ENCODE assay signal across 26 cellular contexts in genomic region chr13:86840250-86841191, GRCh38.
DNase-seq lines count a peak whose midpoint lies in the region; ATAC-seq, FAIRE-seq and TF ChIP-seq lines count a peak whose summit lies in the region.
"Had no signal": no experiment of that assay in that cellular context is flagged by ENCODE, and none has a peak within 500 bp of the region (broad histone marks: within the 10 kb centered on the region; RNA-seq: fewer than 3 reads in every experiment).

No MANE protein-coding gene starts in this region.

- H3K4me3 ChIP-seq in mucosa of descending colon: no peak overlapping the region
- H3K4me3 ChIP-seq: HAP-1, SJSA1 had no signal

- peaks cover 8% of the 10 kb centered on the region for H3K9me3 ChIP-seq in mucosa of descending colon
- H3K9me3 ChIP-seq: HAP-1, SJSA1 had no signal

- H3K27ac Mint-ChIP-seq in stimulated activated memory B cell treated with anti-CD40 and anti-IgM and Interleukin-4, amounts not matched to agents 10 μg/mL and 1 μg/mL and 100 μg/mL, for 72 hours: no peak overlapping the region
- H3K27ac Mint-ChIP-seq: B cell; CD8-positive, alpha-beta T cell; HFFc6 had no signal

- intact Hi-C loops in Right ventricle myocardium inferior (cut with DNase I): no loop called here
- intact Hi-C loops in left ventricle myocardium superior (cut with micrococcal nuclease): no loop called here
- intact Hi-C loops in mucosa of descending colon (cut with DNase I, micrococcal nuclease): no loop called here

- ATAC-seq in Right ventricle myocardium inferior (peak; percentile 13), left ventricle myocardium superior (no peak), mucosa of descending colon (peak; percentile 13)
- peak; percentile 36 for ATAC-seq in stimulated activated memory B cell treated with anti-CD40 and anti-IgM and Interleukin-4, amounts not matched to agents 10 μg/mL and 1 μg/mL and 100 μg/mL, for 72 hours
- ATAC-seq: CD8-positive, alpha-beta T cell; PC-3 had no signal

- H3K9me3 Mint-ChIP-seq in stimulated activated memory B cell treated with anti-CD40 and anti-IgM and Interleukin-4, amounts not matched to agents 10 μg/mL and 1 μg/mL and 100 μg/mL, for 72 hours: peaks cover 6% of the 10 kb centered on the region

- no peak for FAIRE-seq in frontal cortex (lab: Jason Lieb, UNC)
- FAIRE-seq: GM12891 had no signal

- H3K27me3 Mint-ChIP-seq in stimulated activated memory B cell treated with anti-CD40 and anti-IgM and Interleukin-4, amounts not matched to agents 10 μg/mL and 1 μg/mL and 100 μg/mL, for 72 hours: no peaks in the 10 kb centered on the region
- H3K27me3 Mint-ChIP-seq: B cell had no signal

- H3K4me1 ChIP-seq in mucosa of descending colon (ENCODE audit: low read depth): no peaks in the 10 kb centered on the region
- H3K4me1 ChIP-seq: HAP-1, SJSA1 had no signal

- H3K36me3 ChIP-seq in mucosa of descending colon (ENCODE audit: low read depth): no peaks in the 10 kb centered on the region
- H3K36me3 ChIP-seq: HAP-1, SJSA1 had no signal

- no peaks in the 10 kb centered on the region for H3K4me1 Mint-ChIP-seq in stimulated activated memory B cell treated with anti-CD40 and anti-IgM and Interleukin-4, amounts not matched to agents 10 μg/mL and 1 μg/mL and 100 μg/mL, for 72 hours
- H3K4me1 Mint-ChIP-seq: B cell had no signal

- DNase-seq in Right ventricle myocardium inferior (ENCODE audit: missing footprints): peak; percentile 46
- no peak for DNase-seq in left ventricle myocardium superior
- DNase-seq in mucosa of descending colon: no peak
- DNase-seq in HUDEP-2 (lab: John Stamatoyannopoulos, UW; ENCODE audit: unreplicated experiment in 76 of 76): no peak
- DNase-seq in DMS53 (lab: John Stamatoyannopoulos, UW): no peak
- no peak for DNase-seq in frontal cortex (ENCODE audit: low spot score in 2 of 2)
- no peak for DNase-seq in DMS 273 treated with DMSO at 0.1 percent for 48 hours (lab: John Stamatoyannopoulos, UW)
- DNase-seq: DMS79 treated with DMSO at 0.1 percent for 48 hours, GF-D8, HFFc6, Karpas-422, MV-4-11, NCI-H1105, NCI-H1436 treated with DMSO at 0.1 percent for 48 hours, NCI-H187 treated with DMSO at 0.1 percent for 48 hours, NCI-H2171 treated with DMSO at 0.1 percent for 48 hours, NCI-H345, NCI-H524, NCI-H774, PC-3 had no signal

- TF ChIP-seq CTCF in mucosa of descending colon (IDR thresholded peaks at IDR 0.05): no peak

- H3K36me3 Mint-ChIP-seq in stimulated activated memory B cell treated with anti-CD40 and anti-IgM and Interleukin-4, amounts not matched to agents 10 μg/mL and 1 μg/mL and 100 μg/mL, for 72 hours: no peaks in the 10 kb centered on the region
- H3K36me3 Mint-ChIP-seq: CD8-positive, alpha-beta T cell had no signal

- H3K4me3 Mint-ChIP-seq in stimulated activated memory B cell treated with anti-CD40 and anti-IgM and Interleukin-4, amounts not matched to agents 10 μg/mL and 1 μg/mL and 100 μg/mL, for 72 hours: no peak overlapping the region
- H3K4me3 Mint-ChIP-seq: B cell; CD8-positive, alpha-beta T cell; HFFc6 had no signal
